Comparison of ENCODE assay signal across 6 cellular contexts in the genomic region with DNA sequence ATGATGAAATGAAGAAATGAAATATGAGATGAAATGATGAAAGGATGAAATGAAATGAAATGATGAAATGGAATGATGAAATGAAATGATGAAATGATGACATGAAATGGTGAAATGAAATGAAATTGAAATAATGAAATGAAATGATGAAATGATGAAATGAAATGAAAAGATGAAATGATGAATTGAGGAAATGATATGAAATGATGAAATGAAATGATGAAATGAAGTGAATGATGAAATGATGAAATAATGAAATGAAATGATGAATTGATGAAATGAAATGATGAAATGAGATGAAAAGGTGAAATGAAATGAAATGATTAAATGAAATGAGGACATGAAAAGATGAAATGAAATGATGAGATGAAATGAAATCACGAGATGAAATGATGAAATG.
DNase-seq lines count a peak whose midpoint lies in the region; ATAC-seq, FAIRE-seq and TF ChIP-seq lines count a peak whose summit lies in the region.
"Not testable (repeated sequence)": the region's sequence is repeated elsewhere in the genome, so short reads cannot be mapped to it uniquely, and the experiment has no call there.

No MANE protein-coding gene starts in this region.

- CTCF ChIA-PET in Calu3 (lab: Charles Lee); activated CD4-positive, alpha-beta T cell treated with anti-CD3 and anti-CD28 coated beads for 36 hours (lab: Charles Lee): not testable (repeated sequence)

- H3K4me1 Mint-ChIP-seq in Calu3 (ENCODE audit: low read depth, unreplicated experiment); activated CD4-positive, alpha-beta T cell treated with anti-CD3 and anti-CD28 coated beads for 36 hours; activated naive CD8-positive, alpha-beta T cell treated with anti-CD3 and anti-CD28 coated beads, Interleukin-2, amount 50 U/mL, for 24 hours; progenitor cell of endocrine pancreas (ENCODE audit: low read depth); stimulated activated naive CD8-positive, alpha-beta T cell treated with anti-CD3 and anti-CD28 coated beads, Interleukin-15, amount 100 ng/mL, for 72 hours: not testable (repeated sequence)

- FAIRE-seq in endometrium (lab: Jason Lieb, UNC) = peak; percentile 51

- not testable (repeated sequence) for ATAC-seq in activated CD4-positive, alpha-beta T cell treated with anti-CD3 and anti-CD28 coated beads for 36 hours; activated naive CD8-positive, alpha-beta T cell treated with anti-CD3 and anti-CD28 coated beads, Interleukin-2, amount 50 U/mL, for 24 hours; stimulated activated naive CD8-positive, alpha-beta T cell treated with anti-CD3 and anti-CD28 coated beads, Interleukin-15, amount 100 ng/mL, for 72 hours

- POLR2A ChIA-PET in activated CD4-positive, alpha-beta T cell treated with anti-CD3 and anti-CD28 coated beads for 36 hours (lab: Charles Lee) = not testable (repeated sequence)

- not testable (repeated sequence) for BruUV-seq in Calu3 (replicated peaks; lab: Mats Ljungman, UMichigan)

- peaks cover 15% of the 10 kb centered on the region for H3K9me3 Mint-ChIP-seq in Calu3 (ENCODE audit: low read depth, unreplicated experiment)
- H3K9me3 Mint-ChIP-seq in activated CD4-positive, alpha-beta T cell treated with anti-CD3 and anti-CD28 coated beads for 36 hours (ENCODE audit: low read depth) = peaks cover 28% of the 10 kb centered on the region
- peaks cover 23% of the 10 kb centered on the region for H3K9me3 Mint-ChIP-seq in activated naive CD8-positive, alpha-beta T cell treated with anti-CD3 and anti-CD28 coated beads, Interleukin-2, amount 50 U/mL, for 24 hours
- H3K9me3 Mint-ChIP-seq in progenitor cell of endocrine pancreas (ENCODE audit: low read depth) = peaks cover 33% of the 10 kb centered on the region
- peaks cover 21 to 24% of the 10 kb centered on the region in 2 donors for H3K9me3 Mint-ChIP-seq in stimulated activated naive CD8-positive, alpha-beta T cell treated with anti-CD3 and anti-CD28 coated beads, Interleukin-15, amount 100 ng/mL, for 72 hours

- TF ChIP-seq CTCF in Calu3 (IDR thresholded peaks at IDR 0.05; ENCODE audit: unreplicated experiment); progenitor cell of endocrine pancreas (IDR thresholded peaks at IDR 0.05; ENCODE audit: unreplicated experiment): not testable (repeated sequence)

- intact Hi-C loops in Calu3 (cut with micrococcal nuclease; ENCODE audit: unreplicated experiment); activated CD4-positive, alpha-beta T cell treated with anti-CD3 and anti-CD28 coated beads for 36 hours (cut with DNase I, micrococcal nuclease): not testable (repeated sequence)

- DNase-seq in Calu3; activated CD4-positive, alpha-beta T cell treated with anti-CD3 and anti-CD28 coated beads for 36 hours; activated naive CD8-positive, alpha-beta T cell treated with anti-CD3 and anti-CD28 coated beads, Interleukin-2, amount 50 U/mL, for 24 hours; progenitor cell of endocrine pancreas (ENCODE audit: low spot score, unreplicated experiment); stimulated activated naive CD8-positive, alpha-beta T cell treated with anti-CD3 and anti-CD28 coated beads, Interleukin-15, amount 100 ng/mL, for 72 hours: not testable (repeated sequence)

- not testable (repeated sequence) for H3K4me3 Mint-ChIP-seq in Calu3 (ENCODE audit: low read depth, unreplicated experiment); activated CD4-positive, alpha-beta T cell treated with anti-CD3 and anti-CD28 coated beads for 36 hours; activated naive CD8-positive, alpha-beta T cell treated with anti-CD3 and anti-CD28 coated beads, Interleukin-2, amount 50 U/mL, for 24 hours; progenitor cell of endocrine pancreas (ENCODE audit: low read depth); stimulated activated naive CD8-positive, alpha-beta T cell treated with anti-CD3 and anti-CD28 coated beads, Interleukin-15, amount 100 ng/mL, for 72 hours

- H3K36me3 Mint-ChIP-seq in Calu3 (ENCODE audit: insufficient read depth, unreplicated experiment) = not testable (repeated sequence)
- H3K36me3 Mint-ChIP-seq in activated CD4-positive, alpha-beta T cell treated with anti-CD3 and anti-CD28 coated beads for 36 hours (ENCODE audit: low read depth) = peaks cover 11% of the 10 kb centered on the region
- H3K36me3 Mint-ChIP-seq in activated naive CD8-positive, alpha-beta T cell treated with anti-CD3 and anti-CD28 coated beads, Interleukin-2, amount 50 U/mL, for 24 hours (ENCODE audit: low read depth) = peaks cover 14% of the 10 kb centered on the region
- H3K36me3 Mint-ChIP-seq in progenitor cell of endocrine pancreas (ENCODE audit: insufficient read depth) = peaks cover 18% of the 10 kb centered on the region

- not testable (repeated sequence) for H3K27me3 Mint-ChIP-seq in Calu3 (ENCODE audit: unreplicated experiment); activated CD4-positive, alpha-beta T cell treated with anti-CD3 and anti-CD28 coated beads for 36 hours; activated naive CD8-positive, alpha-beta T cell treated with anti-CD3 and anti-CD28 coated beads, Interleukin-2, amount 50 U/mL, for 24 hours; progenitor cell of endocrine pancreas; stimulated activated naive CD8-positive, alpha-beta T cell treated with anti-CD3 and anti-CD28 coated beads, Interleukin-15, amount 100 ng/mL, for 72 hours

- H3K27ac Mint-ChIP-seq in Calu3 (ENCODE audit: unreplicated experiment) (peak overlapping the region; percentile 50), progenitor cell of endocrine pancreas (peak overlapping the region; percentile 1)
- H3K27ac Mint-ChIP-seq in activated CD4-positive, alpha-beta T cell treated with anti-CD3 and anti-CD28 coated beads for 36 hours = peak overlapping the region; percentile 0
- H3K27ac Mint-ChIP-seq in activated naive CD8-positive, alpha-beta T cell treated with anti-CD3 and anti-CD28 coated beads, Interleukin-2, amount 50 U/mL, for 24 hours = peak overlapping the region; percentile 12
- H3K27ac Mint-ChIP-seq in stimulated activated naive CD8-positive, alpha-beta T cell treated with anti-CD3 and anti-CD28 coated beads, Interleukin-15, amount 100 ng/mL, for 72 hours = peak overlapping the region; percentile 16 to 88

Comparison
In these comparisons a context has a peak if more than half of its experiments do, and no peak if none do; other contexts are left out.
1. H3K27ac Mint-ChIP-seq: peak in every context shown above with its lines; median percentile 52 in stimulated activated naive CD8-positive, alpha-beta T cell treated with anti-CD3 and anti-CD28 coated beads, Interleukin-15, amount 100 ng/mL, for 72 hours; 50 in Calu3; 12 in activated naive CD8-positive, alpha-beta T cell treated with anti-CD3 and anti-CD28 coated beads, Interleukin-2, amount 50 U/mL, for 24 hours; 1 in progenitor cell of endocrine pancreas; 0 in activated CD4-positive, alpha-beta T cell treated with anti-CD3 and anti-CD28 coated beads for 36 hours.